In genomic region chr6:32853541-32854375, GRCh38 we compare ENCODE assay signal across 1 cellular context.
TF ChIP-seq lines count a peak whose summit lies in the region.

Gene PSMB9 (plus strand): TSS chr6:32854192. CDS start chr6:32854230, 38 bp downstream.
Gene TAP1 (minus strand): TSS chr6:32853704. CDS start chr6:32853636, 68 bp downstream.

TF ChIP-seq in GM12878, 131 proteins besides CTCF, POLR2A, EP300 and RAD21 (continued from another document):
- no peak for TF ChIP-seq CEBPZ (IDR thresholded peaks at IDR 0.05; ENCODE audit: low read depth, low read length)
- no peak for TF ChIP-seq EZH2 (IDR thresholded peaks at IDR 0.05; ENCODE audit: borderline replicate concordance, control insufficient read depth, low read depth, low read length)
- TF ChIP-seq ZNF622 (IDR thresholded peaks at IDR 0.05), result no peak
- TF ChIP-seq TBL1XR1 (IDR thresholded peaks at IDR 0.05; ENCODE audit: low read depth, low read length), result peak; percentile 38
TF ChIP-seq in GM12878: peak in this region for 63.
